8 cellular contexts compared by ENCODE assay signal in genomic region chr4:106238819-106239420, GRCh38.
A peak's percentile ranks its signal among the peaks of the same experiment; 100 is the strongest.
DNase-seq lines count a peak whose midpoint lies in the region; FAIRE-seq and TF ChIP-seq lines count a peak whose summit lies in the region.

No MANE protein-coding gene starts in this region.

- H3K4me1 ChIP-seq in adipocyte (ENCODE audit: control insufficient read depth, insufficient read depth, low read length) = no peaks in the 10 kb centered on the region

- no peaks in the 10 kb centered on the region for H3K27me3 ChIP-seq in GM06990 (replicated peaks; ENCODE audit: control insufficient read depth, insufficient read depth, low read length)
- H3K27me3 ChIP-seq in H7 (ENCODE audit: control insufficient read depth, insufficient read depth, low read length) = no peaks in the 10 kb centered on the region
- no peaks in the 10 kb centered on the region for H3K27me3 ChIP-seq in adipocyte (replicated peaks; ENCODE audit: control insufficient read depth, insufficient read depth, low read length)
- H3K27me3 ChIP-seq in kidney epithelial cell (ENCODE audit: control insufficient read depth, insufficient read depth, low read length) = no peaks in the 10 kb centered on the region

- H3K4me3 ChIP-seq in GM06990 (replicated peaks; ENCODE audit: low read depth, low read length) (no peak overlapping the region), H7 (ENCODE audit: insufficient read depth, low read depth, low read length) (no peak overlapping the region), adipocyte (ENCODE audit: low read length) (no peak overlapping the region), kidney epithelial cell (ENCODE audit: low read depth, low read length) (no peak overlapping the region)

- FAIRE-seq in frontal cortex (lab: Jason Lieb, UNC) = no peak

- peak; percentile 60 for TF ChIP-seq CTCF in GM06990 (IDR thresholded peaks at IDR 0.05; ENCODE audit: insufficient read depth, low read length, poor library complexity, severe bottlenecking)
- TF ChIP-seq CTCF in kidney epithelial cell (IDR thresholded peaks at IDR 0.05; ENCODE audit: insufficient read depth, low read length, poor library complexity, severe bottlenecking) = peak; percentile 67

- no peaks in the 10 kb centered on the region for H3K9me3 ChIP-seq in adipocyte (ENCODE audit: control insufficient read depth, low read length)

- H3K36me3 ChIP-seq in GM06990 (ENCODE audit: control insufficient read depth, insufficient read depth, low read length) (no peaks in the 10 kb centered on the region), H7 (replicated peaks; ENCODE audit: control insufficient read depth, insufficient read depth, low read length) (no peaks in the 10 kb centered on the region), adipocyte (ENCODE audit: control insufficient read depth, insufficient read depth, low read length, severe bottlenecking) (peaks cover 18% of the 10 kb centered on the region), kidney epithelial cell (ENCODE audit: control insufficient read depth, insufficient read depth, low read length) (no peaks in the 10 kb centered on the region)

- DNase-seq in AG08395 (ENCODE audit: low spot score) (peak; percentile 53), GM06990 (ENCODE audit: extremely low read depth, insufficient read length) (no peak), H7 (peak; percentile 19), Kasumi-1 (lab: John Stamatoyannopoulos, UW) (peak; percentile 60 to 80), adipocyte (ENCODE audit: low read depth) (peak; percentile 31), kidney epithelial cell (ENCODE audit: low read depth) (peak; percentile 4), NCI-H345 (lab: John Stamatoyannopoulos, UW) (no peak), frontal cortex (ENCODE audit: low spot score in 2 of 2) (no peak)

- no peak overlapping the region for H3K9ac ChIP-seq in adipocyte (ENCODE audit: low read length)

Comparison
In these comparisons a context has a peak if more than half of its experiments do, and no peak if none do; other contexts are left out.
1. DNase-seq: peak in AG08395 (single experiment), H7 (single experiment), Kasumi-1 (2 of 2), adipocyte (single experiment) and kidney epithelial cell (single experiment); none in GM06990 (single experiment), NCI-H345 (single experiment) and frontal cortex (0 of 2).